9 cellular contexts compared by ENCODE assay signal in the genomic region with DNA sequence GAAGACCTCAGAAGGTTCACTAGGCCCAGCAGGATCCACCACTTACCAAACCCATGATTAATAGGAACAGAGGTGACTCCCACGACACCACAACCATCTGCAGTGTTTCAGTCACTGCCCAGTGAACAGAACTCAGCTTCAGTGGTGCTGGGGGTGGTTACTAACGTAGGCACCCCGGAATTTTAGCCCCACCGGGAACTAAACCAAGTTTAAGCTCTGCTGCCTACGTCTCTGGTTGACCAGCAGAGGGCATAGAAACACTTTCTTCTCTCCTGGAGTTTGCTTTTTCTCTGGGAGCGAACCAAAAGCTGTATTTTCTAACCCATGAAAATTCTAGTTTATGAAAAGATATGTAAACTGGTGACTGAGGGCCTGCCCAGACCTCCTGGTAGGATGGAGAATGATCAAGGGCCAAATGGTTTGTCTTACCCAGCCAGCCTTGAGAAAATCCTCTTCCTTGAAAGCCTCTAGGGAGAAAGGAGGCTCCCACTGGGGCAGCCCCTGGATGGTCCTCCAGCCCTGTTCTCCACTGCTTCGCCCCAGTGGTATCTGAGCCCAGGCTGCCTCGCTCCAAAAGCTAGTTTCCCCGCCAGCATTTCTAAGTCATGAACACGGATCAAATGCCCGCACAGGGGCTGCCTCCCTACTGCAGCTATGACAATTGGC.
A peak's percentile ranks its signal among the peaks of the same experiment; 100 is the strongest.
DNase-seq lines count a peak whose midpoint lies in the region; ATAC-seq and TF ChIP-seq lines count a peak whose summit lies in the region.
"Had no signal": no experiment of that assay in that cellular context is flagged by ENCODE, and none has a peak within 500 bp of the region (broad histone marks: within the 10 kb centered on the region; RNA-seq: fewer than 3 reads in every experiment).

No MANE protein-coding gene starts in this region.

- H4K20me1 ChIP-seq in BLaER1 (no peaks in the 10 kb centered on the region), GM23338 (replicated peaks; ENCODE audit: insufficient read depth) (no peaks in the 10 kb centered on the region), SK-N-SH (ENCODE audit: insufficient read depth) (no peaks in the 10 kb centered on the region)

- peak; percentile 74 for ATAC-seq in GM23338
- ATAC-seq in sciatic nerve: peak; percentile 32
- ATAC-seq in GM18520 (IDR thresholded peaks at IDR 0.05; ENCODE audit: unreplicated experiment): no peak

- no peak overlapping the region for H3K9ac ChIP-seq in BLaER1
- no peak overlapping the region for H3K9ac ChIP-seq in SK-N-SH

- H3K4me2 ChIP-seq in BLaER1 (peak overlapping the region; percentile 69), GM23338 (no peak overlapping the region), SK-N-SH (no peak overlapping the region)

- 22% methylated on average over 7 of the region's 11 CpGs for WGBS in SK-N-SH (ENCODE audit: low lambda C conversion rate)

- intact Hi-C loops in sciatic nerve (cut with DNase I): no loop called here

- no peaks in the 10 kb centered on the region for H3K9me2 ChIP-seq in GM23338 (ENCODE audit: insufficient read depth)
- H3K9me2 ChIP-seq in SK-N-SH: no peaks in the 10 kb centered on the region

- TF ChIP-seq CTCF in GM23338 (conservative IDR thresholded peaks at IDR 0.05; ENCODE audit: low read depth in 2 of 2): peak; percentile 79
- peak; percentile 83 for TF ChIP-seq CTCF in SK-N-SH (IDR thresholded peaks at IDR 0.05)
- TF ChIP-seq CTCF in foreskin fibroblast (IDR thresholded peaks at IDR 0.05; ENCODE audit: low read depth, low read length): peak; percentile 94

- peaks cover 6% of the 10 kb centered on the region for H3K27me3 Mint-ChIP-seq in GM23338 (ENCODE audit: insufficient read depth, low read depth, poor library complexity)

- no peaks in the 10 kb centered on the region for H3K4me1 Mint-ChIP-seq in GM23338

- no peak overlapping the region for H3K27ac Mint-ChIP-seq in GM23338
- H3K27ac Mint-ChIP-seq: IgD-negative memory B cell had no signal

- no peak overlapping the region for H3K4me3 Mint-ChIP-seq in GM23338
- H3K4me3 Mint-ChIP-seq: IgD-negative memory B cell had no signal

- H3K4me3 ChIP-seq in BLaER1 (no peak overlapping the region), GM23338 (no peak overlapping the region), SK-N-SH (ENCODE audit: low read depth in 2 of 2, low read length in 1 of 2) (no peak overlapping the region; a peak in 1 of 4 replicates), foreskin fibroblast (ENCODE audit: low read depth in 1 of 2, low read length in 2 of 2) (no peak overlapping the region)

- POLR2A ChIA-PET in SK-N-SH (lab: Yijun Ruan, JAX): interaction anchor here (0.8 kb wide), 1 partner anchor 434 kb away, joined by 3 read pairs; no protein-coding TSS in a partner anchor

- no peaks in the 10 kb centered on the region for H3K27me3 ChIP-seq in BLaER1
- H3K27me3 ChIP-seq in GM23338 (ENCODE audit: insufficient read depth): no peaks in the 10 kb centered on the region
- H3K27me3 ChIP-seq in SK-N-SH (ENCODE audit: insufficient read depth): peaks cover 19% of the 10 kb centered on the region; the same call in 1 of the 2 replicates

- TF ChIP-seq RAD21 in SK-N-SH (IDR thresholded peaks at IDR 0.05; ENCODE audit: low read length): peak; percentile 84

- peak; percentile 77 for DNase-seq in GM23338 (ENCODE audit: low spot score)
- DNase-seq in SK-N-SH: peak; percentile 50
- DNase-seq in foreskin fibroblast: peak; percentile 50 to 77
- no peak for DNase-seq in sciatic nerve (ENCODE audit: low spot score)
- no peak for DNase-seq in NCI-H1092 treated with DMSO at 0.1 percent for 48 hours (lab: John Stamatoyannopoulos, UW)
- DNase-seq in GDM1 (lab: John Stamatoyannopoulos, UW): no peak

- H3F3A ChIP-seq in GM23338 (replicated peaks; ENCODE audit: low read depth) (no peaks in the 10 kb centered on the region), SK-N-SH (replicated peaks; ENCODE audit: insufficient read depth) (no peaks in the 10 kb centered on the region)

- H3K27ac ChIP-seq in BLaER1 (no peak overlapping the region), GM23338 (ENCODE audit: low read depth) (no peak overlapping the region), SK-N-SH (ENCODE audit: low read depth in 2 of 2, low read length in 1 of 2) (no peak overlapping the region)

- H3K4me1 ChIP-seq in BLaER1 (peaks cover 38% of the 10 kb centered on the region), GM23338 (ENCODE audit: insufficient read depth) (no peaks in the 10 kb centered on the region), SK-N-SH (ENCODE audit: control insufficient read depth in 1 of 2, insufficient read depth in 2 of 2, low read depth in 1 of 2, low read length in 1 of 2) (peaks cover 0 to 7% of the 10 kb centered on the region in 2 experiments; a peak in 1 of 4 replicates)

- TF ChIP-seq EP300 in SK-N-SH (IDR thresholded peaks at IDR 0.05; ENCODE audit: borderline replicate concordance in 1 of 2, low read depth in 1 of 2, low read length in 1 of 2): no peak

- H3K9me3 Mint-ChIP-seq in GM23338: no peaks in the 10 kb centered on the region
- H3K9me3 Mint-ChIP-seq: IgD-negative memory B cell had no signal

- CTCF ChIA-PET in SK-N-SH (lab: Yijun Ruan, JAX): interaction anchor here (0.6 to 8.9 kb wide), 60 partner anchors 9 to 716 kb away, joined by 3 to 339 read pairs (median 5); partner anchors contain the start of genes DCAF4 and DPF3

- no peaks in the 10 kb centered on the region for H3K9me3 ChIP-seq in BLaER1
- H3K9me3 ChIP-seq in SK-N-SH: no peaks in the 10 kb centered on the region

- H2AFZ ChIP-seq in GM23338 (peak overlapping the region; percentile 86), SK-N-SH (ENCODE audit: low read depth) (no peak overlapping the region)

- no peaks in the 10 kb centered on the region for H3K36me3 Mint-ChIP-seq in GM23338 (ENCODE audit: low read depth)
- H3K36me3 Mint-ChIP-seq: IgD-negative memory B cell had no signal

- H3K79me2 ChIP-seq in GM23338 (replicated peaks; ENCODE audit: insufficient read depth) (no peaks in the 10 kb centered on the region), SK-N-SH (ENCODE audit: insufficient read depth) (no peaks in the 10 kb centered on the region)

- no peaks in the 10 kb centered on the region for H3K36me3 ChIP-seq in BLaER1
- no peaks in the 10 kb centered on the region for H3K36me3 ChIP-seq in GM23338 (ENCODE audit: insufficient read depth)
- no peaks in the 10 kb centered on the region for H3K36me3 ChIP-seq in SK-N-SH (replicated peaks in 1 of 2; ENCODE audit: control insufficient read depth in 1 of 2, insufficient read depth in 2 of 2, low read length in 1 of 2)

TF ChIP-seq in GM23338, 12 proteins besides CTCF, POLR2A, EP300 and RAD21 (continues in another document):
- no peak for TF ChIP-seq EZH2 (IDR thresholded peaks at IDR 0.05; ENCODE audit: low read depth, unreplicated experiment)
- no peak for TF ChIP-seq EZH2phosphoT487 (IDR thresholded peaks at IDR 0.05; ENCODE audit: unreplicated experiment)
- no peak for TF ChIP-seq ZNF331 (CRISPR knock-in tag; IDR thresholded peaks at IDR 0.05; ENCODE audit: low read depth)

TF ChIP-seq in SK-N-SH, 30 proteins besides CTCF, POLR2A, EP300 and RAD21:
- TF ChIP-seq SMC3 (IDR thresholded peaks at IDR 0.05; ENCODE audit: low read depth, low read length): peak; percentile 79
- no peak for TF ChIP-seq TEAD4 (IDR thresholded peaks at IDR 0.05; ENCODE audit: borderline replicate concordance, insufficient read depth)
- 0 out of 2 replicates have a peak, but pooled peaks have one; percentile 30 for TF ChIP-seq RFX5 (IDR thresholded peaks at IDR 0.05; ENCODE audit: low read length)

Comparison
In these comparisons a context has a peak if more than half of its experiments do, and no peak if none do; other contexts are left out.
1. DNase-seq: peak in GM23338 (single experiment), SK-N-SH (single experiment) and foreskin fibroblast (2 of 2); none in sciatic nerve (single experiment), NCI-H1092 treated with DMSO at 0.1 percent for 48 hours (single experiment) and GDM1 (single experiment).
2. Peak in every context shown above with its lines, with median percentiles within 50 percentile points of each other: CTCF ChIP-seq.